In the genomic region with DNA sequence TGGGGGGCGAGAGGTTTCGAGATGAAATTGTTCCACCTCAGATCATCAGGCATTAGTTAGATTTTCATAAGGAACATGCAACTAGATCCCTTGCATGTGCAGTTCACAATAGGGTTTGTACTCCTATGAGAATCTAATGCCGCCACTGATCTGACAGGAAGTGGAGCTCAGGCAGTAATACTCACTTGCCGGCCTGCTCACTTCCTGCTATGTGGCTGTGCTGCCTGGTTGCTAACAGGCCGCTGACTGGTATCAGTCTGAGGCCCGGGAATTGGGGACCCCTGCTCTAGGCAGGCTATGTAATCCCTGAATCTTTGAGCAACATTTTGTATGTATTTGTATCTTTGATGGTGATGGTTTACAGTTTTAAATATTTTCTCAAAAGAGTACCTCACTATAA, we compare ENCODE assay signal across 10 cellular contexts. TPM values are rescaled to one million over a fixed set of nuclear protein-coding genes. Genes with fewer than 3 reads are reported as not detected.
A peak's percentile ranks its signal among the peaks of the same experiment; 100 is the strongest.
DNase-seq lines count a peak whose midpoint lies in the region; ATAC-seq and TF ChIP-seq lines count a peak whose summit lies in the region.
"Had no signal": no experiment of that assay in that cellular context is flagged by ENCODE, and none has a peak within 500 bp of the region (broad histone marks: within the 10 kb centered on the region; RNA-seq: fewer than 3 reads in every experiment).

No MANE protein-coding gene starts in this region.

- no peaks in the 10 kb centered on the region for H3K27me3 Mint-ChIP-seq in activated naive CD4-positive, alpha-beta T cell treated with anti-CD3 and anti-CD28 coated beads for 36 hours (ENCODE audit: low read depth)
- H3K27me3 Mint-ChIP-seq in natural killer cell (ENCODE audit: low read depth in 2 of 2) = no peaks in the 10 kb centered on the region

- ATAC-seq in natural killer cell = peak; percentile 75 to 82 (median 79)

- H3K9me3 Mint-ChIP-seq in activated naive CD4-positive, alpha-beta T cell treated with anti-CD3 and anti-CD28 coated beads for 36 hours = no peaks in the 10 kb centered on the region
- peaks cover 0 to 2% of the 10 kb centered on the region in 2 donors for H3K9me3 Mint-ChIP-seq in natural killer cell

- H4K20me1 ChIP-seq in BLaER1 treated with 17β-estradiol and CSF1 and Interleukin-3, amounts not matched to agents 10 nM and 100 nM = no peaks in the 10 kb centered on the region; a peak in 1 of 22 replicates

- peak overlapping the region; percentile 57 for H3K27ac Mint-ChIP-seq in activated naive CD4-positive, alpha-beta T cell treated with anti-CD3 and anti-CD28 coated beads for 36 hours
- H3K27ac Mint-ChIP-seq in natural killer cell = peak overlapping the region; percentile 88 to 96

- H3K4me3 Mint-ChIP-seq in activated naive CD4-positive, alpha-beta T cell treated with anti-CD3 and anti-CD28 coated beads for 36 hours = no peak overlapping the region
- peak overlapping the region; percentile 82 for H3K4me3 Mint-ChIP-seq in natural killer cell

- peaks cover 8 to 38% (median 10%) of the 10 kb centered on the region in 10 experiments; a peak in 19 of 20 replicates for H3K4me1 ChIP-seq in BLaER1 treated with 17β-estradiol and CSF1 and Interleukin-3, amounts not matched to agents 10 nM and 100 nM
- H3K4me1 ChIP-seq: suprapubic skin had no signal

- H3K27ac ChIP-seq in BLaER1 treated with 17β-estradiol and CSF1 and Interleukin-3, amounts not matched to agents 10 nM and 100 nM = peak overlapping the region in 5 of 11 experiments; percentile 1 to 19 (median 4); a peak in 3 of 22 replicates
- H3K27ac ChIP-seq: suprapubic skin had no signal

- DNase-seq in T-helper 9 cell (peak; percentile 40), natural killer cell (peak; percentile 39), NCI-H2171 (lab: John Stamatoyannopoulos, UW) (no peak), NCI-H2029 (lab: John Stamatoyannopoulos, UW) (no peak), germinal center (ENCODE audit: low spot score) (no peak), NCI-H1105 (lab: John Stamatoyannopoulos, UW) (no peak)
- DNase-seq in activated naive CD4-positive, alpha-beta T cell treated with anti-CD3 and anti-CD28 coated beads for 36 hours = peak; percentile 70
- DNase-seq: NCI-H1694 had no signal

- no peak overlapping the region for H3K9ac ChIP-seq in BLaER1 treated with 17β-estradiol and CSF1 and Interleukin-3, amounts not matched to agents 10 nM and 100 nM

- peaks cover 26% of the 10 kb centered on the region for H3K4me1 Mint-ChIP-seq in activated naive CD4-positive, alpha-beta T cell treated with anti-CD3 and anti-CD28 coated beads for 36 hours (ENCODE audit: low read depth)
- peaks cover 42 to 43% of the 10 kb centered on the region in 2 donors for H3K4me1 Mint-ChIP-seq in natural killer cell

- no peaks in the 10 kb centered on the region for H3K27me3 ChIP-seq in BLaER1 treated with 17β-estradiol and CSF1 and Interleukin-3, amounts not matched to agents 10 nM and 100 nM
- H3K27me3 ChIP-seq: suprapubic skin had no signal

- H3K36me3 Mint-ChIP-seq in activated naive CD4-positive, alpha-beta T cell treated with anti-CD3 and anti-CD28 coated beads for 36 hours (ENCODE audit: low read depth) = peaks cover 20% of the 10 kb centered on the region
- H3K36me3 Mint-ChIP-seq in natural killer cell = peaks cover under 1% of the 10 kb centered on the region

- intact Hi-C loops in activated naive CD4-positive, alpha-beta T cell treated with anti-CD3 and anti-CD28 coated beads for 36 hours (cut with micrococcal nuclease) = loop anchor here (5.0 to 10.0 kb wide), 2 partner anchors 50 to 317 kb away; a partner anchor contains a TSS
- intact Hi-C loops in natural killer cell (cut with micrococcal nuclease) = loop anchor here (5.0 kb wide), 2 partner anchors 120 to 205 kb away; a partner anchor contains a TSS

- CTCF ChIA-PET in activated naive CD4-positive, alpha-beta T cell treated with anti-CD3 and anti-CD28 coated beads for 36 hours (lab: Charles Lee) = interaction anchor here (0.7 to 1.6 kb wide), 3 partner anchors 96 to 367 kb away, joined by 3 to 4 read pairs (median 3); a partner anchor contains a TSS

- H3K4me2 ChIP-seq in BLaER1 treated with 17β-estradiol and CSF1 and Interleukin-3, amounts not matched to agents 10 nM and 100 nM = peak overlapping the region; percentile 1 to 66 (median 21); a peak in 17 of 22 replicates

- peaks cover 88 to 100% (median 98%) of the 10 kb centered on the region in 11 experiments for H3K36me3 ChIP-seq in BLaER1 treated with 17β-estradiol and CSF1 and Interleukin-3, amounts not matched to agents 10 nM and 100 nM

- no peaks in the 10 kb centered on the region for H3K9me3 ChIP-seq in BLaER1 treated with 17β-estradiol and CSF1 and Interleukin-3, amounts not matched to agents 10 nM and 100 nM (replicated peaks in 1 of 11)
- H3K9me3 ChIP-seq: suprapubic skin had no signal

- no peak overlapping the region for H3K4me3 ChIP-seq in BLaER1 treated with 17β-estradiol and CSF1 and Interleukin-3, amounts not matched to agents 10 nM and 100 nM
- H3K4me3 ChIP-seq: suprapubic skin had no signal

- TF ChIP-seq CTCF in natural killer cell (IDR thresholded peaks at IDR 0.05) = no peak

RNA-seq across cellular contexts. Expression of a gene that starts 32.5 kb away (rescaled TPM):
- 1 to 10 TPM; 3.2 to 4.8 TPM for total RNA-seq in activated naive CD4-positive, alpha-beta T cell treated with anti-CD3 and anti-CD28 coated beads for 36 hours
- total RNA-seq in natural killer cell = 10 to 100 TPM in 2 of 3 donors, 1 to 10 TPM in 1; 8.0 to 16.8 (median 15.5) TPM

RNA-seq across cellular contexts. Expression of a gene that starts 57.5 kb away (rescaled TPM):
- total RNA-seq in activated naive CD4-positive, alpha-beta T cell treated with anti-CD3 and anti-CD28 coated beads for 36 hours = under 1 TPM; 0.52 to 0.72 TPM
- under 1 TPM; 0.24 to 0.88 (median 0.75) TPM for total RNA-seq in natural killer cell

Comparison
In these comparisons a context has a peak if more than half of its experiments do, and no peak if none do; other contexts are left out.
1. DNase-seq: peak in T-helper 9 cell (single experiment), activated naive CD4-positive, alpha-beta T cell treated with anti-CD3 and anti-CD28 coated beads for 36 hours (single experiment) and natural killer cell (single experiment); none in NCI-H2171 (single experiment), NCI-H2029 (single experiment), germinal center (single experiment) and NCI-H1105 (single experiment).